ENCODE assay signal across 1 cellular context in the genomic region with DNA sequence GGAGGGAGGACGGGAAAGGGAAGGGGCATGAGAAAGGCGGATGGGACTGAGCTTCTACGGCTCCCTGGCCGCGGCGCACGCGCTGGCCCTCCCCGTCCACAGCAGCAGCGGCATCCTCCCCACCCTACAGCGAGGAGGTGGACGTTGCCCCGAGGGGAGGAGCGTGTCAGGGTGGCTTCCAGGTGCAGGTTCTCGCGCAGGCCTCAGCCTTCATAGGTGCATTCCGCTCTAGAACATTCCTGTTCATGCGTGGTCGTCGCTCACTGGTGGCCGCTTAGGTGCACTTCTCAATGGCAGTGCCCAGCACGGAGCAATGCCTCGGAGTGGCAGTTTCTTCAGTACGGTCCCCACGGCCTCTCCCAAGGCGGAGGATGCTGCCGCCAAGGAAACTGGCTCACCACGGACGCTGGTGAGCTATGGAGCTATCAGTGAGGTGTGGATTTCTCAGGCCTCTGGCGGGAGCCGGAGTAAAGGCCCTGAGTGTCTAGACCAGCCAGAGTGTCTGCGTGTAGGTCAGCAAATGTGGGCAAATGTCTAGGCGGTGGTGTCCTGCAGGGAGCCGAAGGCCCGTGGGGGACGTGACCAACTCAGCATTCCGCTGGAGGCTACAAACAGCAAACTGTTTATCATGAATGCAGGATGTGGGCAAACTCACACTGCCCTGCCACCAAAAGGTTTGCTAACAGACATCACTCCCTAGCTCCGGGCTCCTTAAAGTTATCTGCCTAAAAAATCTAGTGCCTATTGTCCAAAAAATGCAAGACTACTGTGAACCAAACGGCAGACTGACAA.
TF ChIP-seq lines count a peak whose summit lies in the region.

No MANE protein-coding gene starts in this region.

TF ChIP-seq in GM23338, 12 proteins besides CTCF, POLR2A, EP300 and RAD21 (continued from another document):
- TF ChIP-seq ZNF462 (CRISPR knock-in tag; IDR thresholded peaks at IDR 0.05) (no peak), ZNF331 (CRISPR knock-in tag; IDR thresholded peaks at IDR 0.05; ENCODE audit: low read depth) (no peak), CREB1 (CRISPR knock-in tag; IDR thresholded peaks at IDR 0.05; ENCODE audit: low read depth) (no peak), ZNF114 (CRISPR knock-in tag; IDR thresholded peaks at IDR 0.05) (no peak), EZH2phosphoT487 (IDR thresholded peaks at IDR 0.05; ENCODE audit: unreplicated experiment) (no peak), JUNB (IDR thresholded peaks at IDR 0.05; ENCODE audit: unreplicated experiment) (no peak), EZH2 (IDR thresholded peaks at IDR 0.05; ENCODE audit: low read depth, unreplicated experiment) (no peak)
- TF ChIP-seq, protein P1, sequence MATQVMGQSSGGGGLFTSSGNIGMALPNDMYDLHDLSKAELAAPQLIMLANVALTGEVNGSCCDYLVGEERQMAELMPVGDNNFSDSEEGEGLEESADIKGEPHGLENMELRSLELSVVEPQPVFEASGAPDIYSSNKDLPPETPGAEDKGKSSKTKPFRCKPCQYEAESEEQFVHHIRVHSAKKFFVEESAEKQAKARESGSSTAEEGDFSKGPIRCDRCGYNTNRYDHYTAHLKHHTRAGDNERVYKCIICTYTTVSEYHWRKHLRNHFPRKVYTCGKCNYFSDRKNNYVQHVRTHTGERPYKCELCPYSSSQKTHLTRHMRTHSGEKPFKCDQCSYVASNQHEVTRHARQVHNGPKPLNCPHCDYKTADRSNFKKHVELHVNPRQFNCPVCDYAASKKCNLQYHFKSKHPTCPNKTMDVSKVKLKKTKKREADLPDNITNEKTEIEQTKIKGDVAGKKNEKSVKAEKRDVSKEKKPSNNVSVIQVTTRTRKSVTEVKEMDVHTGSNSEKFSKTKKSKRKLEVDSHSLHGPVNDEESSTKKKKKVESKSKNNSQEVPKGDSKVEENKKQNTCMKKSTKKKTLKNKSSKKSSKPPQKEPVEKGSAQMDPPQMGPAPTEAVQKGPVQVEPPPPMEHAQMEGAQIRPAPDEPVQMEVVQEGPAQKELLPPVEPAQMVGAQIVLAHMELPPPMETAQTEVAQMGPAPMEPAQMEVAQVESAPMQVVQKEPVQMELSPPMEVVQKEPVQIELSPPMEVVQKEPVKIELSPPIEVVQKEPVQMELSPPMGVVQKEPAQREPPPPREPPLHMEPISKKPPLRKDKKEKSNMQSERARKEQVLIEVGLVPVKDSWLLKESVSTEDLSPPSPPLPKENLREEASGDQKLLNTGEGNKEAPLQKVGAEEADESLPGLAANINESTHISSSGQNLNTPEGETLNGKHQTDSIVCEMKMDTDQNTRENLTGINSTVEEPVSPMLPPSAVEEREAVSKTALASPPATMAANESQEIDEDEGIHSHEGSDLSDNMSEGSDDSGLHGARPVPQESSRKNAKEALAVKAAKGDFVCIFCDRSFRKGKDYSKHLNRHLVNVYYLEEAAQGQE (IDR thresholded peaks at IDR 0.05; ENCODE audit: unreplicated experiment), result no peak
